1 cellular context compared by ENCODE assay signal in genomic region chr16:30051518-30051917, GRCh38.
TF ChIP-seq lines count a peak whose summit lies in the region.

No MANE protein-coding gene starts in this region.

TF ChIP-seq in IMR-90, 13 proteins besides CTCF, POLR2A, EP300 and RAD21:
- 0 out of 2 replicates have a peak, but pooled peaks have one; percentile 14 for TF ChIP-seq FOS (IDR thresholded peaks at IDR 0.05; ENCODE audit: low read depth, low read length)
- no peak for TF ChIP-seq MAFK (IDR thresholded peaks at IDR 0.05; ENCODE audit: low read depth, low read length)
